ENCODE assay signal across 17 cellular contexts in genomic region chr18:74604774-74605173, GRCh38. TPM values are rescaled to one million over a fixed set of nuclear protein-coding genes. Genes with fewer than 3 reads are reported as not detected.
DNase-seq lines count a peak whose midpoint lies in the region; ATAC-seq, FAIRE-seq and TF ChIP-seq lines count a peak whose summit lies in the region.
"Had no signal": no experiment of that assay in that cellular context is flagged by ENCODE, and none has a peak within 500 bp of the region (broad histone marks: within the 10 kb centered on the region; RNA-seq: fewer than 3 reads in every experiment).

No MANE protein-coding gene starts in this region.

- no peak overlapping the region for H3K27ac ChIP-seq in gastrocnemius medialis

- POLR2A ChIA-PET in activated CD4-positive, alpha-beta T cell treated with anti-CD3 and anti-CD28 coated beads for 36 hours (lab: Charles Lee) = no interaction called here

- H3K4me3 ChIP-seq in fibroblast of the aortic adventitia (ENCODE audit: low read depth, low read length) = no peak overlapping the region
- H3K4me3 ChIP-seq in gastrocnemius medialis = no peak overlapping the region

- H3K36me3 Mint-ChIP-seq in activated CD4-positive, alpha-beta T cell treated with anti-CD3 and anti-CD28 coated beads for 36 hours (ENCODE audit: low read depth) = peaks cover 7% of the 10 kb centered on the region

- H3K4me1 Mint-ChIP-seq in activated CD4-positive, alpha-beta T cell treated with anti-CD3 and anti-CD28 coated beads for 36 hours = peaks cover 21% of the 10 kb centered on the region

- CTCF ChIA-PET in activated CD4-positive, alpha-beta T cell treated with anti-CD3 and anti-CD28 coated beads for 36 hours (lab: Charles Lee) = no interaction called here

- FAIRE-seq in RCC 7860 (lab: Jason Lieb, UNC) = no peak

- no peak overlapping the region for H3K4me3 Mint-ChIP-seq in activated CD4-positive, alpha-beta T cell treated with anti-CD3 and anti-CD28 coated beads for 36 hours
- H3K4me3 Mint-ChIP-seq: dendritic cell treated with granulocyte-macrophage colony-stimulating factor and Interleukin-4, amounts not matched to agents 40 ng/mL and 50 ng/mL, for 4 days; naive thymus-derived CD4-positive, alpha-beta T cell had no signal

- H3K27me3 ChIP-seq in gastrocnemius medialis = no peaks in the 10 kb centered on the region

- ATAC-seq in gastrocnemius medialis = no peak
- no peak for ATAC-seq in activated CD4-positive, alpha-beta T cell treated with anti-CD3 and anti-CD28 coated beads for 36 hours
- ATAC-seq: left lobe of liver; naive thymus-derived CD4-positive, alpha-beta T cell had no signal

- no peaks in the 10 kb centered on the region for H3K27me3 Mint-ChIP-seq in activated CD4-positive, alpha-beta T cell treated with anti-CD3 and anti-CD28 coated beads for 36 hours
- H3K27me3 Mint-ChIP-seq: dendritic cell treated with granulocyte-macrophage colony-stimulating factor and Interleukin-4, amounts not matched to agents 40 ng/mL and 50 ng/mL, for 4 days; naive thymus-derived CD4-positive, alpha-beta T cell; progenitor cell of endocrine pancreas had no signal

- intact Hi-C loops in gastrocnemius medialis (cut with DNase I; ENCODE audit: low total_unique reads) = no loop called here
- intact Hi-C loops in activated CD4-positive, alpha-beta T cell treated with anti-CD3 and anti-CD28 coated beads for 36 hours (cut with DNase I, micrococcal nuclease) = no loop called here

- DNase-seq in GM03348 (ENCODE audit: low spot score) (peak; percentile 29), RPMI8226 (peak; percentile 62), fibroblast of the aortic adventitia (ENCODE audit: low read depth) (peak; percentile 32), non-pigmented ciliary epithelial cell (ENCODE audit: low read depth) (peak; percentile 59), gastrocnemius medialis (no peak), RCC 7860 (ENCODE audit: low spot score) (no peak)
- DNase-seq in stimulated activated CD4-positive, alpha-beta T cell treated with anti-CD3 and anti-CD28 coated beads, Interleukin-4, amount 100 ng/mL, for 1 hour = no peak
- DNase-seq in activated CD4-positive, alpha-beta T cell treated with anti-CD3 and anti-CD28 coated beads for 36 hours = no peak
- DNase-seq: activated effector memory CD4-positive, alpha-beta T cell treated with anti-CD3 and anti-CD28 coated beads, Interleukin-2, amount 50 U/mL, for 16 hours; DND-41; hypothalamus; naive thymus-derived CD4-positive, alpha-beta T cell; NCI-H1694; NCI-H510A had no signal

- no peak for TF ChIP-seq POLR2A in gastrocnemius medialis (IDR thresholded peaks at IDR 0.05)

- H3K36me3 ChIP-seq in gastrocnemius medialis = no peaks in the 10 kb centered on the region

- H3K9me3 Mint-ChIP-seq in activated CD4-positive, alpha-beta T cell treated with anti-CD3 and anti-CD28 coated beads for 36 hours (ENCODE audit: low read depth) = no peaks in the 10 kb centered on the region

- H3K4me1 ChIP-seq in gastrocnemius medialis = peaks cover 16 to 18% of the 10 kb centered on the region in 2 donors

- no peaks in the 10 kb centered on the region for H3K9me3 ChIP-seq in gastrocnemius medialis

- in situ Hi-C loops in gastrocnemius medialis (cut with MboI; ENCODE audit: low sequenced_read_pairs in 4 of 4) = no loop called here

- H3K27ac Mint-ChIP-seq in activated CD4-positive, alpha-beta T cell treated with anti-CD3 and anti-CD28 coated beads for 36 hours = no peak overlapping the region
- H3K27ac Mint-ChIP-seq: dendritic cell treated with granulocyte-macrophage colony-stimulating factor and Interleukin-4, amounts not matched to agents 40 ng/mL and 50 ng/mL, for 4 days; naive thymus-derived CD4-positive, alpha-beta T cell; progenitor cell of endocrine pancreas had no signal

- no peak for TF ChIP-seq CTCF in fibroblast of the aortic adventitia (IDR thresholded peaks at IDR 0.05; ENCODE audit: insufficient read depth, low read length)
- TF ChIP-seq CTCF in gastrocnemius medialis (IDR thresholded peaks at IDR 0.05 in 4 of 5, conservative IDR thresholded peaks at IDR 0.05 in 1 of 5) = no peak

RNA-seq across cellular contexts. Expression of gene ZNF407, which starts 7.1 kb away (rescaled TPM):
- 21.7 and 23.8 TPM in 2 replicates for total RNA-seq in fibroblast of the aortic adventitia (ENCODE audit: low replicate concordance)
- 10 to 100 TPM in 2 of 4 donors, 1 to 10 TPM in 2; 5.9 to 11.4 (median 9.2) TPM for total RNA-seq in gastrocnemius medialis
- total RNA-seq in activated CD4-positive, alpha-beta T cell treated with anti-CD3 and anti-CD28 coated beads for 36 hours = 10 to 100 TPM; 11.4 TPM

Comparison
In these comparisons a context has a peak if more than half of its experiments do, and no peak if none do; other contexts are left out.
1. DNase-seq: peak in GM03348 (single experiment), RPMI8226 (single experiment), fibroblast of the aortic adventitia (single experiment) and non-pigmented ciliary epithelial cell (single experiment); none in gastrocnemius medialis (0 of 2), RCC 7860 (single experiment), stimulated activated CD4-positive, alpha-beta T cell treated with anti-CD3 and anti-CD28 coated beads, Interleukin-4, amount 100 ng/mL, for 1 hour (single experiment) and activated CD4-positive, alpha-beta T cell treated with anti-CD3 and anti-CD28 coated beads for 36 hours (single experiment).